1 cellular context compared by ENCODE assay signal in genomic region chr1:234721476-234722266, GRCh38.
A peak's percentile ranks its signal among the peaks of the same experiment; 100 is the strongest.
TF ChIP-seq lines count a peak whose summit lies in the region.

No MANE protein-coding gene starts in this region.

TF ChIP-seq in HepG2, 621 proteins besides CTCF, POLR2A, EP300 and RAD21 (continued from another document):
- TF ChIP-seq, protein P1, sequence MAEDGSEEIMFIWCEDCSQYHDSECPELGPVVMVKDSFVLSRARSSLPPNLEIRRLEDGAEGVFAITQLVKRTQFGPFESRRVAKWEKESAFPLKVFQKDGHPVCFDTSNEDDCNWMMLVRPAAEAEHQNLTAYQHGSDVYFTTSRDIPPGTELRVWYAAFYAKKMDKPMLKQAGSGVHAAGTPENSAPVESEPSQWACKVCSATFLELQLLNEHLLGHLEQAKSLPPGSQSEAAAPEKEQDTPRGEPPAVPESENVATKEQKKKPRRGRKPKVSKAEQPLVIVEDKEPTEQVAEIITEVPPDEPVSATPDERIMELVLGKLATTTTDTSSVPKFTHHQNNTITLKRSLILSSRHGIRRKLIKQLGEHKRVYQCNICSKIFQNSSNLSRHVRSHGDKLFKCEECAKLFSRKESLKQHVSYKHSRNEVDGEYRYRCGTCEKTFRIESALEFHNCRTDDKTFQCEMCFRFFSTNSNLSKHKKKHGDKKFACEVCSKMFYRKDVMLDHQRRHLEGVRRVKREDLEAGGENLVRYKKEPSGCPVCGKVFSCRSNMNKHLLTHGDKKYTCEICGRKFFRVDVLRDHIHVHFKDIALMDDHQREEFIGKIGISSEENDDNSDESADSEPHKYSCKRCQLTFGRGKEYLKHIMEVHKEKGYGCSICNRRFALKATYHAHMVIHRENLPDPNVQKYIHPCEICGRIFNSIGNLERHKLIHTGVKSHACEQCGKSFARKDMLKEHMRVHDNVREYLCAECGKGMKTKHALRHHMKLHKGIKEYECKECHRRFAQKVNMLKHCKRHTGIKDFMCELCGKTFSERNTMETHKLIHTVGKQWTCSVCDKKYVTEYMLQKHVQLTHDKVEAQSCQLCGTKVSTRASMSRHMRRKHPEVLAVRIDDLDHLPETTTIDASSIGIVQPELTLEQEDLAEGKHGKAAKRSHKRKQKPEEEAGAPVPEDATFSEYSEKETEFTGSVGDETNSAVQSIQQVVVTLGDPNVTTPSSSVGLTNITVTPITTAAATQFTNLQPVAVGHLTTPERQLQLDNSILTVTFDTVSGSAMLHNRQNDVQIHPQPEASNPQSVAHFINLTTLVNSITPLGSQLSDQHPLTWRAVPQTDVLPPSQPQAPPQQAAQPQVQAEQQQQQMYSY (CRISPR knock-in tag; IDR thresholded peaks at IDR 0.05): peak; percentile 70; the same call in 1 of the 2 replicates
- peak; percentile 92 for TF ChIP-seq DRAP1 (CRISPR knock-in tag; IDR thresholded peaks at IDR 0.05)
- 0 out of 2 replicates have a peak, but pooled peaks have one; percentile 11 for TF ChIP-seq HHEX (CRISPR knock-in tag; IDR thresholded peaks at IDR 0.05)
- peak; percentile 23; the same call in 1 of the 2 replicates for TF ChIP-seq NFYC (CRISPR knock-in tag; IDR thresholded peaks at IDR 0.05)
- TF ChIP-seq RBFOX2 (IDR thresholded peaks at IDR 0.05; ENCODE audit: low read depth, low read length): peak; percentile 6
- TF ChIP-seq TARDBP (CRISPR knock-in tag; IDR thresholded peaks at IDR 0.05): peak; percentile 46; the same call in 1 of the 2 replicates
- peak; percentile 31; the same call in 1 of the 2 replicates for TF ChIP-seq ZNF281 (CRISPR knock-in tag; IDR thresholded peaks at IDR 0.05; ENCODE audit: borderline replicate concordance)
- TF ChIP-seq CBFB (CRISPR knock-in tag; IDR thresholded peaks at IDR 0.05): peak; percentile 20; the same call in 1 of the 2 replicates
- 0 out of 2 replicates have a peak, but pooled peaks have one; percentile 39 for TF ChIP-seq ZNF878 (CRISPR knock-in tag; IDR thresholded peaks at IDR 0.05)
- peak; percentile 38; the same call in 1 of the 2 replicates for TF ChIP-seq KAT7 (CRISPR knock-in tag; IDR thresholded peaks at IDR 0.05; ENCODE audit: borderline replicate concordance)
- 0 out of 2 replicates have a peak, but pooled peaks have one; percentile 70 for TF ChIP-seq ZNF775 (CRISPR knock-in tag; IDR thresholded peaks at IDR 0.05; ENCODE audit: borderline replicate concordance)
- peak; percentile 84 for TF ChIP-seq ZNF710 (CRISPR knock-in tag; IDR thresholded peaks at IDR 0.05; ENCODE audit: borderline replicate concordance)
- TF ChIP-seq PRDM10 (CRISPR knock-in tag; IDR thresholded peaks at IDR 0.05; ENCODE audit: low read depth): peak; percentile 69; the same call in 1 of the 2 replicates
- TF ChIP-seq YEATS4 (CRISPR knock-in tag; IDR thresholded peaks at IDR 0.05; ENCODE audit: borderline replicate concordance): peak; percentile 66; the same call in 1 of the 2 replicates
- no peak for TF ChIP-seq ZNF274 (CRISPR knock-in tag; IDR thresholded peaks at IDR 0.05)
- peak; percentile 25; the same call in 1 of the 2 replicates for TF ChIP-seq DMAP1 (CRISPR knock-in tag; IDR thresholded peaks at IDR 0.05)
- peak; percentile 57; the same call in 1 of the 2 replicates for TF ChIP-seq CREB3 (CRISPR knock-in tag; IDR thresholded peaks at IDR 0.05)
- peak; percentile 84 for TF ChIP-seq U2AF1 (optimal IDR thresholded peaks at IDR 0.05; ENCODE audit: low read depth, low read length)
- TF ChIP-seq SALL2 (CRISPR knock-in tag; IDR thresholded peaks at IDR 0.05): peak; percentile 91
- peak; percentile 94 for TF ChIP-seq CREM (IDR thresholded peaks at IDR 0.05)
- no peak for TF ChIP-seq CREM (CRISPR knock-in tag; IDR thresholded peaks at IDR 0.05)
- 0 out of 2 replicates have a peak, but pooled peaks have one; percentile 79 for TF ChIP-seq BRCA1 (CRISPR knock-in tag; IDR thresholded peaks at IDR 0.05)
- TF ChIP-seq ZNF652 (CRISPR knock-in tag; IDR thresholded peaks at IDR 0.05; ENCODE audit: borderline replicate concordance, low read depth): peak; percentile 68
- TF ChIP-seq, protein P2, sequence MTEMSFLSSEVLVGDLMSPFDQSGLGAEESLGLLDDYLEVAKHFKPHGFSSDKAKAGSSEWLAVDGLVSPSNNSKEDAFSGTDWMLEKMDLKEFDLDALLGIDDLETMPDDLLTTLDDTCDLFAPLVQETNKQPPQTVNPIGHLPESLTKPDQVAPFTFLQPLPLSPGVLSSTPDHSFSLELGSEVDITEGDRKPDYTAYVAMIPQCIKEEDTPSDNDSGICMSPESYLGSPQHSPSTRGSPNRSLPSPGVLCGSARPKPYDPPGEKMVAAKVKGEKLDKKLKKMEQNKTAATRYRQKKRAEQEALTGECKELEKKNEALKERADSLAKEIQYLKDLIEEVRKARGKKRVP (CRISPR knock-in tag; IDR thresholded peaks at IDR 0.05): peak in 1 of 2 experiments; percentile 57; a peak in 2 of 4 replicates
- TF ChIP-seq NKX3-1 (CRISPR knock-in tag; IDR thresholded peaks at IDR 0.05): peak; percentile 68; the same call in 1 of the 2 replicates
- peak; percentile 51; the same call in 1 of the 2 replicates for TF ChIP-seq ZNF547 (CRISPR knock-in tag; IDR thresholded peaks at IDR 0.05)
- 0 out of 2 replicates have a peak, but pooled peaks have one; percentile 40 for TF ChIP-seq TCF7L2 (IDR thresholded peaks at IDR 0.05; ENCODE audit: low read depth, low read length)
- 0 out of 2 replicates have a peak, but pooled peaks have one; percentile 31 for TF ChIP-seq ZNF772 (CRISPR knock-in tag; IDR thresholded peaks at IDR 0.05)
- peak; percentile 79; the same call in 1 of the 2 replicates for TF ChIP-seq MEIS2 (CRISPR knock-in tag; IDR thresholded peaks at IDR 0.05)
- peak; percentile 43; the same call in 1 of the 2 replicates for TF ChIP-seq KLF6 (CRISPR knock-in tag; IDR thresholded peaks at IDR 0.05)
- TF ChIP-seq TCF7 (IDR thresholded peaks at IDR 0.05; ENCODE audit: low read depth): peak; percentile 93
- TF ChIP-seq SIX4 (CRISPR knock-in tag; IDR thresholded peaks at IDR 0.05): peak; percentile 79
- TF ChIP-seq ZNF749 (CRISPR knock-in tag; IDR thresholded peaks at IDR 0.05; ENCODE audit: borderline replicate concordance): 0 out of 2 replicates have a peak, but pooled peaks have one; percentile 69
- TF ChIP-seq RFXAP (CRISPR knock-in tag; IDR thresholded peaks at IDR 0.05; ENCODE audit: borderline replicate concordance): peak; percentile 86
- peak; percentile 43; the same call in 1 of the 2 replicates for TF ChIP-seq ZFP36L1 (CRISPR knock-in tag; IDR thresholded peaks at IDR 0.05)
- TF ChIP-seq IRF2 (CRISPR knock-in tag; IDR thresholded peaks at IDR 0.05): peak; percentile 60; the same call in 1 of the 2 replicates
- no peak for TF ChIP-seq STAT5B (CRISPR knock-in tag; IDR thresholded peaks at IDR 0.05)
- TF ChIP-seq ZNF350 (CRISPR knock-in tag; IDR thresholded peaks at IDR 0.05; ENCODE audit: borderline replicate concordance, low read depth): peak; percentile 80; the same call in 1 of the 2 replicates
- no peak for TF ChIP-seq JDP2 (CRISPR knock-in tag; IDR thresholded peaks at IDR 0.05; ENCODE audit: borderline replicate concordance)
- TF ChIP-seq ZNF609 (CRISPR knock-in tag; IDR thresholded peaks at IDR 0.05; ENCODE audit: borderline replicate concordance): peak; percentile 76
- TF ChIP-seq ZNF354B (CRISPR knock-in tag; IDR thresholded peaks at IDR 0.05): no peak
